In genomic region chr11:132186193-132186592, GRCh38 we compare ENCODE assay signal across 20 cellular contexts.
"Had no signal": no experiment of that assay in that cellular context is flagged by ENCODE, and none has a peak within 500 bp of the region (broad histone marks: within the 10 kb centered on the region; RNA-seq: fewer than 3 reads in every experiment).

No MANE protein-coding gene starts in this region.

- FAIRE-seq: islet of Langerhans, kidney had no signal

- DNase-seq: immature natural killer cell; kidney; left colon; left lung; lower lobe of right lung; mammary epithelial cell; naive B cell; natural killer cell; ovary; stimulated activated CD4-positive, alpha-beta T cell treated with anti-CD3 and anti-CD28 coated beads, Interleukin-12 subunit alpha, Interleukin-12 subunit beta, amount 100 ng/mL, for 4 hours; stimulated activated CD4-positive, alpha-beta T cell treated with anti-CD3 and anti-CD28 coated beads, Interleukin-15, amount 100 ng/mL, for 24 hours; stimulated activated CD4-positive, alpha-beta T cell treated with anti-CD3 and anti-CD28 coated beads, Interleukin-2, amount 100 ng/mL, for 24 hours; stimulated activated CD4-positive, alpha-beta T cell treated with anti-CD3 and anti-CD28 coated beads, Interleukin-4, amount 100 ng/mL, for 1 hour; stimulated activated naive B cell treated with anti-CD40 and anti-IgM and Interleukin-4, amounts not matched to agents 10 μg/mL and 1 μg/mL and 100 μg/mL, for 72 hours; stimulated activated naive CD8-positive, alpha-beta T cell treated with anti-CD3 and anti-CD28 coated beads, Interleukin-15, Interleukin-2, amounts not matched to agents 100 U/mL and 50 U/mL, for 24 hours; stomach; thyroid gland; transverse colon; upper lobe of left lung had no signal
